ENCODE assay signal across 13 cellular contexts in genomic region chr5:141683596-141684161, GRCh38. TPM values are rescaled to one million over a fixed set of nuclear protein-coding genes. Genes with fewer than 3 reads are reported as not detected.
DNase-seq lines count a peak whose midpoint lies in the region; ATAC-seq and TF ChIP-seq lines count a peak whose summit lies in the region.
"Had no signal": no experiment of that assay in that cellular context is flagged by ENCODE, and none has a peak within 500 bp of the region (broad histone marks: within the 10 kb centered on the region; RNA-seq: fewer than 3 reads in every experiment).

No MANE protein-coding gene starts in this region.

- CTCF ChIA-PET in WTC11 (lab: Charles Lee): interaction anchor here (1.1 to 4.1 kb wide), 13 partner anchors 9 to 285 kb away, joined by 3 to 36 read pairs (median 5); partner anchors contain the start of genes DIAPH1, PCDH1 and RNF14

- H3K27me3 ChIP-seq in heart right ventricle (no peaks in the 10 kb centered on the region), right cardiac atrium (ENCODE audit: control insufficient read depth, insufficient read depth) (no peaks in the 10 kb centered on the region), mesendoderm (ENCODE audit: insufficient read depth, low read length, poor library complexity) (no peaks in the 10 kb centered on the region), upper lobe of right lung (no peaks in the 10 kb centered on the region)
- H3K27me3 ChIP-seq: pancreas had no signal

- H3K79me2 ChIP-seq in mesendoderm (ENCODE audit: control insufficient read depth, insufficient read depth, low read length): peaks cover 5% of the 10 kb centered on the region

- H2AK5ac ChIP-seq in mesendoderm (ENCODE audit: low read length): no peak overlapping the region

- H3K9me3 ChIP-seq in heart right ventricle (no peaks in the 10 kb centered on the region), right cardiac atrium (ENCODE audit: control insufficient read depth, low read length) (no peaks in the 10 kb centered on the region), upper lobe of right lung (no peaks in the 10 kb centered on the region)
- H3K9me3 ChIP-seq: pancreas had no signal

- H3K27ac ChIP-seq in heart right ventricle (peak overlapping the region in 9 of 10 donors; percentile 29 to 79 (median 56)), right cardiac atrium (ENCODE audit: low read length) (no peak overlapping the region), mesendoderm (ENCODE audit: low read depth, low read length) (no peak overlapping the region), upper lobe of right lung (peak overlapping the region; percentile 3)
- H3K27ac ChIP-seq: pancreas had no signal

- peak overlapping the region in 1 of 10 donors; percentile 27 for H3K4me3 ChIP-seq in heart right ventricle
- no peak overlapping the region for H3K4me3 ChIP-seq in right cardiac atrium (ENCODE audit: low read length)
- H3K4me3 ChIP-seq in mesendoderm (ENCODE audit: low read length): no peak overlapping the region
- H3K4me3 ChIP-seq in upper lobe of right lung: no peak overlapping the region
- H3K4me3 ChIP-seq: pancreas had no signal

- DNase-seq in heart right ventricle: no peak
- no peak for DNase-seq in right cardiac atrium
- DNase-seq in WTC11 (ENCODE audit: low spot score): no peak
- peak; percentile 61 for DNase-seq in mesendoderm
- DNase-seq in upper lobe of right lung: no peak
- DNase-seq in GM10266 (ENCODE audit: extremely low spot score): no peak
- DNase-seq in stimulated activated naive CD8-positive, alpha-beta T cell treated with anti-CD3 and anti-CD28 coated beads, Interleukin-15, Interleukin-2, amounts not matched to agents 100 U/mL and 50 U/mL, for 24 hours: no peak
- no peak for DNase-seq in activated CD4-positive, CD25-positive, alpha-beta regulatory T cell treated with anti-CD3 and anti-CD28 coated beads, Interleukin-2, amount 50 U/mL, for 72 hours
- DNase-seq: DMS79 treated with DMSO at 0.1 percent for 48 hours, MM.1S, NCI-H2029 treated with DMSO at 0.1 percent for 48 hours, NCI-H524 had no signal

- H3K27me3 Mint-ChIP-seq in WTC11 (ENCODE audit: low read depth): no peaks in the 10 kb centered on the region

- H2BK5ac ChIP-seq in mesendoderm (ENCODE audit: low read length): no peak overlapping the region

- H3K4me1 Mint-ChIP-seq in WTC11: peaks cover 49% of the 10 kb centered on the region

- H3K4me2 ChIP-seq in mesendoderm (ENCODE audit: low read length): no peak overlapping the region

- no peak for TF ChIP-seq CTCF in heart right ventricle (IDR thresholded peaks at IDR 0.05)
- no peak for TF ChIP-seq CTCF in WTC11 (IDR thresholded peaks at IDR 0.05)
- TF ChIP-seq CTCF in upper lobe of right lung (IDR thresholded peaks at IDR 0.05): no peak
- TF ChIP-seq CTCF in GM10266 (IDR thresholded peaks at IDR 0.05; ENCODE audit: control insufficient read depth, insufficient read depth, low read depth, missing control alignments): no peak

- H2BK120ac ChIP-seq in mesendoderm (ENCODE audit: low read depth, low read length): no peak overlapping the region

- peaks cover 2% of the 10 kb centered on the region for H3K79me1 ChIP-seq in mesendoderm (ENCODE audit: low read length)

- peak overlapping the region; percentile 20 for H3K9ac ChIP-seq in mesendoderm (ENCODE audit: low read length)

- no peak overlapping the region for H3K4ac ChIP-seq in mesendoderm (ENCODE audit: low read depth, low read length)

- H3K9me3 Mint-ChIP-seq in WTC11: no peaks in the 10 kb centered on the region

- intact Hi-C loops in heart right ventricle (cut with DNase I): loop anchor here in 1 of 10 donors (5.0 kb wide), 1 partner anchor 199 kb away; no protein-coding TSS in a partner anchor
- intact Hi-C loops in right cardiac atrium (cut with DNase I): loop anchor here in 1 of 4 donors (5.0 kb wide), 1 partner anchor 269 kb away; no protein-coding TSS in a partner anchor
- intact Hi-C loops in upper lobe of right lung (cut with DNase I): no loop called here

- POLR2A ChIA-PET in WTC11 (lab: Charles Lee): interaction anchor here (1.3 to 2.0 kb wide), 3 partner anchors 14 to 240 kb away, joined by 3 to 5 read pairs (median 3); partner anchors contain the start of gene DELE1

- H3K23ac ChIP-seq in mesendoderm (ENCODE audit: low read length): no peak overlapping the region

- no peak for ATAC-seq in heart right ventricle
- ATAC-seq in right cardiac atrium: no peak
- ATAC-seq in WTC11: no peak
- ATAC-seq in upper lobe of right lung: no peak
- no peak for ATAC-seq in stimulated activated naive CD8-positive, alpha-beta T cell treated with anti-CD3 and anti-CD28 coated beads, Interleukin-15, Interleukin-2, amounts not matched to agents 100 U/mL and 50 U/mL, for 24 hours

- peak overlapping the region; percentile 37 for H3K4me3 Mint-ChIP-seq in WTC11

- no peak overlapping the region for H4K5ac ChIP-seq in mesendoderm (ENCODE audit: low read length)

- no peak overlapping the region for H3K27ac Mint-ChIP-seq in WTC11

- H3K18ac ChIP-seq in mesendoderm (ENCODE audit: low read length): no peak overlapping the region

- no peak overlapping the region for H2BK15ac ChIP-seq in mesendoderm (replicated peaks; ENCODE audit: low read depth)

- H3K36me3 ChIP-seq in heart right ventricle (peaks cover 0 to 10% (median 0%) of the 10 kb centered on the region in 9 donors), mesendoderm (ENCODE audit: control insufficient read depth, insufficient read depth, low read length) (no peaks in the 10 kb centered on the region), upper lobe of right lung (no peaks in the 10 kb centered on the region)
- H3K36me3 ChIP-seq: pancreas had no signal

- H3K4me1 ChIP-seq in heart right ventricle (peaks cover 2 to 75% (median 35%) of the 10 kb centered on the region in 9 donors), right cardiac atrium (ENCODE audit: control insufficient read depth, insufficient read depth, low read length) (no peaks in the 10 kb centered on the region), mesendoderm (ENCODE audit: control insufficient read depth, low read depth, low read length) (peaks cover 14% of the 10 kb centered on the region), upper lobe of right lung (peaks cover 26% of the 10 kb centered on the region)
- H3K4me1 ChIP-seq: pancreas had no signal

- peak overlapping the region; percentile 62 for H3K56ac ChIP-seq in mesendoderm (ENCODE audit: low read length)

- peaks cover 10% of the 10 kb centered on the region for H3K36me3 Mint-ChIP-seq in WTC11

- no peak overlapping the region for H4K8ac ChIP-seq in mesendoderm (ENCODE audit: low read depth, low read length)

TF ChIP-seq in WTC11, 78 proteins besides CTCF, POLR2A, EP300 and RAD21:
- TF ChIP-seq TCF7 (CRISPR knock-in tag; IDR thresholded peaks at IDR 0.05; ENCODE audit: low read depth) (no peak), ZNF138 (CRISPR knock-in tag; conservative IDR thresholded peaks at IDR 0.05) (no peak)

RNA-seq across cellular contexts. Expression of gene ARAP3, which starts 1.6 kb away (rescaled TPM):
- total RNA-seq in heart right ventricle: 10 to 100 TPM; 10.8 to 21.9 (median 13.4) TPM
- polyA plus RNA-seq in heart right ventricle: 10 to 100 TPM; 13.7 to 27.3 TPM
- total RNA-seq in right cardiac atrium: 10 to 100 TPM; 13.6 to 18.8 (median 17.4) TPM
- polyA plus RNA-seq in right cardiac atrium: 12.4 TPM
- 51.2 to 60.4 TPM (median 53.4 TPM) in 3 replicates for total RNA-seq in WTC11 (2021)
- 8.7 TPM for polyA plus RNA-seq in mesendoderm (2013, experiment 1 of 2)
- polyA plus RNA-seq in mesendoderm (2013, experiment 2 of 2): 8.7 TPM
- total RNA-seq in upper lobe of right lung: 42.4 TPM

RNA-seq across cellular contexts. Expression of gene FCHSD1, which starts 32.5 kb away (rescaled TPM):
- 1 to 10 TPM; 1.2 to 6.5 (median 2.6) TPM for total RNA-seq in heart right ventricle
- polyA plus RNA-seq in heart right ventricle: 1 to 10 TPM; 2.9 to 6.8 TPM
- total RNA-seq in right cardiac atrium: 1 to 10 TPM; 3.8 to 6.7 (median 5.1) TPM
- 4.3 TPM for polyA plus RNA-seq in right cardiac atrium
- total RNA-seq in WTC11 (2021): 43.6 to 50.3 TPM (median 44.8 TPM) in 3 replicates
- polyA plus RNA-seq in mesendoderm (2013, experiment 1 of 2): 7.9 TPM
- polyA plus RNA-seq in mesendoderm (2013, experiment 2 of 2): 8.7 TPM
- total RNA-seq in upper lobe of right lung: 13.6 TPM

RNA-seq across cellular contexts. Expression of gene RELL2, which starts 46.9 kb away (rescaled TPM):
- total RNA-seq in heart right ventricle (1 to 10 TPM in 2 of 10 donors, under 1 TPM in 8; 0.33 to 1.3 (median 0.51) TPM), right cardiac atrium (1 to 10 TPM; 1.2 to 2.0 (median 1.3) TPM), WTC11 (2021) (19.3 to 23.8 TPM (median 21.4 TPM) in 3 replicates), upper lobe of right lung (6.1 TPM)
- polyA plus RNA-seq in heart right ventricle (1 to 10 TPM; 2.6 to 3.2 TPM), right cardiac atrium (1.5 TPM)
- polyA plus RNA-seq in mesendoderm (2013, experiment 1 of 2): 4.3 TPM
- polyA plus RNA-seq in mesendoderm (2013, experiment 2 of 2): 4.2 TPM

RNA-seq across cellular contexts. Expression of gene HDAC3, which starts 47.0 kb away (rescaled TPM):
- total RNA-seq in heart right ventricle: 10 to 100 TPM; 30.9 to 43.0 (median 32.7) TPM
- 10 to 100 TPM; 27.7 to 38.2 TPM for polyA plus RNA-seq in heart right ventricle
- 10 to 100 TPM; 25.4 to 35.0 (median 28.0) TPM for total RNA-seq in right cardiac atrium
- polyA plus RNA-seq in right cardiac atrium: 28.8 TPM
- 84.7 to 96.2 TPM (median 94.5 TPM) in 3 replicates for total RNA-seq in WTC11 (2021)
- 65.6 TPM for polyA plus RNA-seq in mesendoderm (2013, experiment 1 of 2)
- polyA plus RNA-seq in mesendoderm (2013, experiment 2 of 2): 64.3 TPM
- total RNA-seq in upper lobe of right lung: 42.1 TPM

Comparison
In these comparisons a context has a peak if more than half of its experiments do, and no peak if none do; other contexts are left out.
1. H3K27ac ChIP-seq: peak in heart right ventricle (9 of 10) and upper lobe of right lung (single experiment); none in right cardiac atrium (single experiment) and mesendoderm (single experiment).